ENCODE assay signal across 15 cellular contexts in genomic region chr6:108988291-108988690, GRCh38.
A peak's percentile ranks its signal among the peaks of the same experiment; 100 is the strongest.
DNase-seq lines count a peak whose midpoint lies in the region; ATAC-seq and TF ChIP-seq lines count a peak whose summit lies in the region.
"Had no signal": no experiment of that assay in that cellular context is flagged by ENCODE, and none has a peak within 500 bp of the region (broad histone marks: within the 10 kb centered on the region; RNA-seq: fewer than 3 reads in every experiment).

No MANE protein-coding gene starts in this region.

- H3K4me3 ChIP-seq in lung, result no peak overlapping the region
- no peak overlapping the region for H3K4me3 ChIP-seq in upper lobe of right lung

- H3K4me1 ChIP-seq in lung (ENCODE audit: control insufficient read depth in 2 of 2, insufficient read depth in 2 of 2, low read length in 2 of 2), result peaks cover 0 to 3% of the 10 kb centered on the region in 2 donors
- peaks cover 3% of the 10 kb centered on the region for H3K4me1 ChIP-seq in upper lobe of right lung

- intact Hi-C loops in natural killer cell (cut with micrococcal nuclease) (no loop called here), left ventricle myocardium superior (cut with micrococcal nuclease) (no loop called here), upper lobe of right lung (cut with DNase I) (no loop called here)

- WGBS in lung, 2 donors, result 76 to 91% methylated on average over 3 of the region's 3 CpGs

- no peaks in the 10 kb centered on the region for H3K9me3 Mint-ChIP-seq in natural killer cell
- H3K9me3 Mint-ChIP-seq in natural killer cell treated with Interleukin-12 subunit alpha and Interleukin-12 subunit beta and Interleukin-15 and Interleukin-18, amount 100 ng/mL, for 72 hours, result no peaks in the 10 kb centered on the region

- ATAC-seq in natural killer cell (no peak), left ventricle myocardium superior (peak; percentile 83), lung (ENCODE audit: insufficient read depth, low FRiP score) (peak; percentile 72), upper lobe of right lung (peak; percentile 95)
- ATAC-seq in natural killer cell treated with Interleukin-12 subunit alpha and Interleukin-12 subunit beta and Interleukin-15 and Interleukin-18, amount 100 ng/mL, for 72 hours, result no peak

- no peak for TF ChIP-seq CTCF in natural killer cell (IDR thresholded peaks at IDR 0.05)
- no peak for TF ChIP-seq CTCF in lung (IDR thresholded peaks at IDR 0.05; ENCODE audit: control extremely low read depth, extremely low read depth)
- no peak for TF ChIP-seq CTCF in upper lobe of right lung (IDR thresholded peaks at IDR 0.05)

- no peak overlapping the region for H3K4me3 Mint-ChIP-seq in natural killer cell
- H3K4me3 Mint-ChIP-seq in natural killer cell treated with Interleukin-12 subunit alpha and Interleukin-12 subunit beta and Interleukin-15 and Interleukin-18, amount 100 ng/mL, for 72 hours, result no peak overlapping the region

- peak overlapping the region; percentile 20 to 34 for H3K27ac Mint-ChIP-seq in natural killer cell
- H3K27ac Mint-ChIP-seq in natural killer cell treated with Interleukin-12 subunit alpha and Interleukin-12 subunit beta and Interleukin-15 and Interleukin-18, amount 100 ng/mL, for 72 hours, result no peak overlapping the region

- DNase-seq in natural killer cell, result no peak
- DNase-seq in natural killer cell treated with Interleukin-12 subunit alpha and Interleukin-12 subunit beta and Interleukin-15 and Interleukin-18, amount 100 ng/mL, for 72 hours (ENCODE audit: low spot score), result no peak
- no peak for DNase-seq in left ventricle myocardium superior
- no peak for DNase-seq in lung (ENCODE audit: low spot score)
- DNase-seq in upper lobe of right lung, result no peak
- no peak for DNase-seq in activated CD4-positive, CD25-positive, alpha-beta regulatory T cell treated with anti-CD3 and anti-CD28 coated beads, Interleukin-2, amount 50 U/mL, for 72 hours
- no peak for DNase-seq in NCI-H2171 treated with DMSO at 0.1 percent for 48 hours (lab: John Stamatoyannopoulos, UW)
- no peak for DNase-seq in COR-L47 (lab: John Stamatoyannopoulos, UW)
- DNase-seq: C1 segment of cervical spinal cord, HCEC 1CT, NCI-H1048, NCI-H146, NCI-H2081 treated with DMSO at 0.1 percent for 48 hours, NCI-H2227 treated with DMSO at 0.1 percent for 48 hours, NCI-H526 had no signal

- H3K9me3 ChIP-seq in lung (ENCODE audit: control insufficient read depth in 2 of 2, insufficient read depth in 1 of 2, low read length in 1 of 2) (no peaks in the 10 kb centered on the region), upper lobe of right lung (no peaks in the 10 kb centered on the region)

- H3K27me3 Mint-ChIP-seq in natural killer cell (ENCODE audit: low read depth in 2 of 2), result no peaks in the 10 kb centered on the region
- no peaks in the 10 kb centered on the region for H3K27me3 Mint-ChIP-seq in natural killer cell treated with Interleukin-12 subunit alpha and Interleukin-12 subunit beta and Interleukin-15 and Interleukin-18, amount 100 ng/mL, for 72 hours

- peaks cover under 1 to 6% of the 10 kb centered on the region in 2 donors for H3K4me1 Mint-ChIP-seq in natural killer cell
- H3K4me1 Mint-ChIP-seq in natural killer cell treated with Interleukin-12 subunit alpha and Interleukin-12 subunit beta and Interleukin-15 and Interleukin-18, amount 100 ng/mL, for 72 hours (ENCODE audit: low read depth in 2 of 2), result no peaks in the 10 kb centered on the region

- H3K36me3 ChIP-seq in lung (ENCODE audit: control insufficient read depth in 2 of 2, insufficient read depth in 2 of 2, low read length in 2 of 2) (peaks cover 21 to 34% of the 10 kb centered on the region in 2 donors), upper lobe of right lung (peaks cover 77% of the 10 kb centered on the region)

- H3K27ac ChIP-seq in lung (ENCODE audit: low read depth in 1 of 2, low read length in 1 of 2) (peak overlapping the region in 1 of 2 donors; percentile 41), upper lobe of right lung (peak overlapping the region; percentile 59)

- H3K27me3 ChIP-seq in lung (ENCODE audit: control insufficient read depth, insufficient read depth) (no peaks in the 10 kb centered on the region), upper lobe of right lung (no peaks in the 10 kb centered on the region)

- H3K36me3 Mint-ChIP-seq in natural killer cell, result peaks cover 34% of the 10 kb centered on the region
- peaks cover 16% of the 10 kb centered on the region for H3K36me3 Mint-ChIP-seq in natural killer cell treated with Interleukin-12 subunit alpha and Interleukin-12 subunit beta and Interleukin-15 and Interleukin-18, amount 100 ng/mL, for 72 hours

Comparison
In these comparisons a context has a peak if more than half of its experiments do, and no peak if none do; other contexts are left out.
1. H3K27ac Mint-ChIP-seq: peak in natural killer cell (2 of 2); none in natural killer cell treated with Interleukin-12 subunit alpha and Interleukin-12 subunit beta and Interleukin-15 and Interleukin-18, amount 100 ng/mL, for 72 hours (0 of 2).
2. ATAC-seq: peak in left ventricle myocardium superior (single experiment), lung (single experiment) and upper lobe of right lung (single experiment); none in natural killer cell (0 of 3) and natural killer cell treated with Interleukin-12 subunit alpha and Interleukin-12 subunit beta and Interleukin-15 and Interleukin-18, amount 100 ng/mL, for 72 hours (0 of 2).